26 cellular contexts compared by ENCODE assay signal in the genomic region with DNA sequence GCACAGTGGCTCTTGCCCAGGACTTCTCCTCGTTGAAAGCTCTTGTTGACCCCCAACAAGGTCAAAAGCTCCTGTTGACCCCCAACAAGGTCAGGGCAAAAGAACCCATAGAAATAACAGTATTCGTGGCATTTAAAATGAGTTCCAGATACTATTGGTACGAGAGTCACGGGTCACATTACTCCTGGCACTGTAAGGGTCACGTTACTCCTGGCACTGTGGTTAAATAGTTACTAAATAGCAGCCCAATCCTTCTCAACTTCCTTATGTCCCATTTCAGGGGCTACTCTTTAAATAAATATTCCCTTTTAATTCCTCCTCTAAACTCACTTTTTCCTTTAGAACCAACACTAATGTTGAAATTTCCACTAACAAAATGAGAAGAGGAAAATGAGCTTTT. TPM values are rescaled to one million over a fixed set of nuclear protein-coding genes. Genes with fewer than 3 reads are reported as not detected.
"Had no signal": no experiment of that assay in that cellular context is flagged by ENCODE, and none has a peak within 500 bp of the region (broad histone marks: within the 10 kb centered on the region; RNA-seq: fewer than 3 reads in every experiment).

No MANE protein-coding gene starts in this region.

- H3K27ac ChIP-seq: ascending aorta, Peyer's patch, SJSA1 had no signal

- H3K27me3 ChIP-seq: ascending aorta, Peyer's patch had no signal

- FAIRE-seq: K562 had no signal

- H3K27ac Mint-ChIP-seq: activated CD8-positive, alpha-beta T cell treated with anti-CD3 and anti-CD28 coated beads, Interleukin-2, amount 10 ng/mL, durations not matched to agents 7 days and 5 days; activated naive CD4-positive, alpha-beta T cell treated with anti-CD3 and anti-CD28 coated beads, Interleukin-2, amount 50 U/mL, for 72 hours; activated naive CD8-positive, alpha-beta T cell treated with anti-CD3 and anti-CD28 coated beads, Interleukin-2, amount 50 U/mL, for 24 hours; brain; T-helper 1 cell treated with Interleukin-12 subunit alpha and Interleukin-12 subunit beta and Interleukin-4 antibody, amounts not matched to agents 30 μg/mL and 1 μg/mL, for 36 hours had no signal

- H3K4me3 ChIP-seq: ascending aorta, K562, Peyer's patch, SJSA1 had no signal

- H3K9me3 ChIP-seq: ascending aorta, Peyer's patch, SJSA1 had no signal

- H3K9me3 Mint-ChIP-seq: activated naive CD4-positive, alpha-beta T cell treated with anti-CD3 and anti-CD28 coated beads, Interleukin-2, amount 50 U/mL, for 72 hours; activated naive CD8-positive, alpha-beta T cell treated with anti-CD3 and anti-CD28 coated beads, Interleukin-2, amount 50 U/mL, for 24 hours; brain; T-helper 1 cell treated with Interleukin-12 subunit alpha and Interleukin-12 subunit beta and Interleukin-4 antibody, amounts not matched to agents 30 μg/mL and 1 μg/mL, for 36 hours had no signal

- H3K4me1 Mint-ChIP-seq: activated naive CD8-positive, alpha-beta T cell treated with anti-CD3 and anti-CD28 coated beads, Interleukin-2, amount 50 U/mL, for 24 hours; brain had no signal

- H3K4me1 ChIP-seq: ascending aorta, Peyer's patch, SJSA1 had no signal

- ATAC-seq: activated CD4-positive, CD25-positive, alpha-beta regulatory T cell treated with anti-CD3 and anti-CD28 coated beads, Interleukin-2, amount 50 U/mL, for 24 hours; activated CD8-positive, alpha-beta T cell treated with anti-CD3 and anti-CD28 coated beads, Interleukin-2, amount 10 ng/mL, durations not matched to agents 7 days and 5 days; activated naive CD4-positive, alpha-beta T cell treated with anti-CD3 and anti-CD28 coated beads, Interleukin-2, amount 50 U/mL, for 72 hours; activated naive CD8-positive, alpha-beta T cell treated with anti-CD3 and anti-CD28 coated beads, Interleukin-2, amount 50 U/mL, for 24 hours; K562; SK-N-SH treated with all-trans-retinoic acid at 6 μM for 48 hours had no signal

- H3K36me3 ChIP-seq: ascending aorta, Peyer's patch, SJSA1 had no signal

- H3K36me3 Mint-ChIP-seq: activated naive CD4-positive, alpha-beta T cell treated with anti-CD3 and anti-CD28 coated beads, Interleukin-2, amount 50 U/mL, for 72 hours; brain had no signal

- H3K4me3 Mint-ChIP-seq: activated CD8-positive, alpha-beta T cell treated with anti-CD3 and anti-CD28 coated beads, Interleukin-2, amount 10 ng/mL, durations not matched to agents 7 days and 5 days; activated naive CD8-positive, alpha-beta T cell treated with anti-CD3 and anti-CD28 coated beads, Interleukin-2, amount 50 U/mL, for 24 hours; brain; T-helper 1 cell treated with Interleukin-12 subunit alpha and Interleukin-12 subunit beta and Interleukin-4 antibody, amounts not matched to agents 30 μg/mL and 1 μg/mL, for 36 hours had no signal

- DNase-seq: activated CD4-positive, alpha-beta T cell treated with anti-CD3 and anti-CD28 coated beads for 4 hours; activated CD8-positive, alpha-beta memory T cell treated with anti-CD3 and anti-CD28 coated beads, Interleukin-2, amount 50 U/mL, for 48 hours; activated CD8-positive, alpha-beta T cell treated with anti-CD3 and anti-CD28 coated beads, Interleukin-2, amount 10 ng/mL, durations not matched to agents 7 days and 5 days; activated naive CD4-positive, alpha-beta T cell; activated naive CD8-positive, alpha-beta T cell treated with anti-CD3 and anti-CD28 coated beads, Interleukin-2, amount 50 U/mL, for 24 hours; activated T-cell treated with anti-CD3 and anti-CD28 coated beads, Interleukin-2, amount 50 U/mL, for 1 hour; amniotic stem cell; Karpas-422; MM.1S; NCI-H1105; NCI-H1436; NCI-H1694 treated with DMSO at 0.1 percent for 48 hours; NCI-H2029 treated with DMSO at 0.1 percent for 48 hours; NCI-H345; NCI-H510A; NCI-H526 treated with DMSO at 0.1 percent for 48 hours; Peyer's patch; SHP77 had no signal

RNA-seq across cellular contexts. Expression of a gene that starts 18.2 kb away (rescaled TPM):
- total RNA-seq: activated CD8-positive, alpha-beta T cell treated with anti-CD3 and anti-CD28 coated beads, Interleukin-2, amount 10 ng/mL, durations not matched to agents 7 days and 5 days; activated naive CD4-positive, alpha-beta T cell treated with anti-CD3 and anti-CD28 coated beads, Interleukin-2, amount 50 U/mL, for 72 hours; K562 had no signal
